ENCODE assay signal across 12 cellular contexts in the genomic region with DNA sequence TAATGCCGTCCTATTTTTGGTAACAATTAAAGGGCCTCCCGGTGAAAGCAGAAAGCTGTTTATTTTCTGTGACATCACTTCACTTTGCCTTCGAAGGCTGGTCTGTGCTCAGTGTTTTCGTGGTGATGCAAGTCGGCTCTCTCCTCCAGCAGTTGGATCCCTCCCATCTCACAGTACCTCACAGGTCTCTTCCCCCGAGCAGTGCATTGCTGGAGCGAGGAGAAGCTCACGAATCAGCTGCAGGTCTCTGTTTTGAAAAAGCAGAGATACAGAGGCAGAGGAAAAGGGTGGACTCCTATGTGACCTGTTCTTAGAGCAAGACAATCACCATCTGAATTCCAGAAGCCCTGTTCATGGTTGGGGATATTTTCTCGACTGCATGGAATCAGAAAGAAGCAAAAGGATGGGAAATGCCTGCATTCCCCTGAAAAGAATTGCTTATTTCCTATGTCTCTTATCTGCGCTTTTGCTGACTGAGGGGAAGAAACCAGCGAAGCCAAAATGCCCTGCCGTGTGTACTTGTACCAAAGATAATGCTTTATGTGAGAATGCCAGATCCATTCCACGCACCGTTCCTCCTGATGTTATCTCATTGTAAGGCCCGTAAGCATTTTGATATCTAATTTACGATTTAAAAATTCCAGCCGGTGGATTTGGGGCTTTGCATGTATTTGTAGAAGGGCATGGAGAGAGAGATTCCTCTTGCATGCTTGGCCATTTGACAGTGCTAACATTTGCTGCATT. TPM values are rescaled to one million over a fixed set of nuclear protein-coding genes. Genes with fewer than 3 reads are reported as not detected.
DNase-seq lines count a peak whose midpoint lies in the region; ATAC-seq and TF ChIP-seq lines count a peak whose summit lies in the region.
"Had no signal": no experiment of that assay in that cellular context is flagged by ENCODE, and none has a peak within 500 bp of the region (broad histone marks: within the 10 kb centered on the region; RNA-seq: fewer than 3 reads in every experiment).

Gene LGI1, plus strand, starts transcription at position 171 of the 744 bp plus-strand sequence. Its CDS starts 209 bp downstream, at position 380.

- no peaks in the 10 kb centered on the region for H3K79me2 ChIP-seq in Karpas-422 (ENCODE audit: low read length)

- peaks cover 12 to 20% of the 10 kb centered on the region in 2 donors for H3K4me1 ChIP-seq in neuronal stem cell (ENCODE audit: control insufficient read depth in 2 of 2, insufficient read depth in 1 of 2, low read depth in 1 of 2, low read length in 2 of 2)
- H3K4me1 ChIP-seq in Karpas-422 (ENCODE audit: low read length) = no peaks in the 10 kb centered on the region
- H3K4me1 ChIP-seq: adrenal gland had no signal

- POLR2A ChIA-PET in AG04449 (lab: Yijun Ruan, JAX) = no interaction called here

- peak within 1 kb of the TSS; percentile 60 for H2AFZ ChIP-seq in neuronal stem cell (ENCODE audit: low read length)
- H2AFZ ChIP-seq in Karpas-422 (ENCODE audit: low read length) = no peak within 1 kb of the TSS

- H2BK15ac ChIP-seq in neuronal stem cell (ENCODE audit: low read length) = no peak within 1 kb of the TSS

- no peak within 1 kb of the TSS for H3K27ac ChIP-seq in neuronal stem cell (replicated peaks; ENCODE audit: low read length)
- H3K27ac ChIP-seq in Karpas-422 (ENCODE audit: low read length) = no peak within 1 kb of the TSS
- H3K27ac ChIP-seq: adrenal gland had no signal

- H2BK120ac ChIP-seq in neuronal stem cell (ENCODE audit: low read depth, low read length) = no peak within 1 kb of the TSS

- no peak within 1 kb of the TSS for H4K91ac ChIP-seq in neuronal stem cell (ENCODE audit: low read depth, low read length, poor library complexity)

- no peak for TF ChIP-seq CTCF in AG04449 (IDR thresholded peaks at IDR 0.05; ENCODE audit: insufficient read depth, low read length, missing control alignments)

- H3K4ac ChIP-seq in neuronal stem cell (ENCODE audit: low read length) = no peak within 1 kb of the TSS

- H2BK5ac ChIP-seq in neuronal stem cell (ENCODE audit: low read length) = no peak within 1 kb of the TSS

- CTCF ChIA-PET in AG04449 (lab: Yijun Ruan, JAX) = interaction anchor here (1.1 to 1.7 kb wide), 3 partner anchors 9 to 55 kb away, joined by 3 to 5 read pairs (median 3); no protein-coding TSS in a partner anchor

- no peaks in the 10 kb centered on the region for H4K20me1 ChIP-seq in Karpas-422 (ENCODE audit: insufficient read depth, low read depth, low read length)

- H3K79me1 ChIP-seq in neuronal stem cell (ENCODE audit: low read depth, low read length) = no peaks in the 10 kb centered on the region

- H3K9me3 ChIP-seq in neuronal stem cell (replicated peaks in 1 of 2; ENCODE audit: control insufficient read depth in 2 of 2, insufficient read depth in 1 of 2, low read depth in 1 of 2, low read length in 2 of 2) = no peaks in the 10 kb centered on the region
- H3K9me3 ChIP-seq in Karpas-422 (ENCODE audit: low read length) = no peaks in the 10 kb centered on the region
- H3K9me3 ChIP-seq: adrenal gland had no signal

- H2BK12ac ChIP-seq in neuronal stem cell (ENCODE audit: low read length) = no peak within 1 kb of the TSS

- H3K14ac ChIP-seq in neuronal stem cell (ENCODE audit: low read length) = no peak within 1 kb of the TSS

- no peak for DNase-seq in AG04449 (ENCODE audit: low read depth, low spot score)
- DNase-seq in fibroblast of peridontal ligament (ENCODE audit: extremely low read depth) = peak; percentile 19
- no peak for DNase-seq in neuronal stem cell (ENCODE audit: low spot score)
- no peak for DNase-seq in NCI-H2196 treated with DMSO at 0.1 percent for 48 hours (lab: John Stamatoyannopoulos, UW; ENCODE audit: unreplicated experiment)
- DNase-seq in GM19240 (ENCODE audit: insufficient read length, low spot score) = no peak
- DNase-seq in activated effector memory CD4-positive, alpha-beta T cell treated with anti-CD3 and anti-CD28 coated beads, Interleukin-2, amount 50 U/mL, for 16 hours = no peak
- DNase-seq in Karpas-422 = no peak
- DNase-seq: activated CD4-positive, alpha-beta memory T cell treated with anti-CD3 and anti-CD28 coated beads, Interleukin-2, amount 10 ng/mL, durations not matched to agents 7 days and 5 days; naive B cell had no signal

- H2AK5ac ChIP-seq in neuronal stem cell (ENCODE audit: low read depth, low read length) = no peak within 1 kb of the TSS

- peak within 1 kb of the TSS; percentile 54 for H3K18ac ChIP-seq in neuronal stem cell (ENCODE audit: low read length)

- no peak within 1 kb of the TSS for H4K8ac ChIP-seq in neuronal stem cell (ENCODE audit: low read depth, low read length)

- H3K36me3 ChIP-seq in neuronal stem cell (replicated peaks in 1 of 2; ENCODE audit: control insufficient read depth in 2 of 2, insufficient read depth in 2 of 2, low read length in 2 of 2) = no peaks in the 10 kb centered on the region
- H3K36me3 ChIP-seq in Karpas-422 (ENCODE audit: insufficient read depth, low read length) = no peaks in the 10 kb centered on the region
- H3K36me3 ChIP-seq: adrenal gland had no signal

- no peaks in the 10 kb centered on the region for H3K9me2 ChIP-seq in Karpas-422 (replicated peaks; ENCODE audit: insufficient read depth, low read length)

- H3K9ac ChIP-seq in neuronal stem cell (ENCODE audit: low read depth, low read length, poor library complexity) (no peak within 1 kb of the TSS), Karpas-422 (ENCODE audit: low read length) (no peak within 1 kb of the TSS)

- H3K27me3 ChIP-seq in neuronal stem cell (ENCODE audit: control insufficient read depth in 3 of 3, insufficient read depth in 3 of 3, low read depth in 1 of 3, low read length in 3 of 3) (peaks cover 0 to 4% (median 0%) of the 10 kb centered on the region in 3 experiments), Karpas-422 (ENCODE audit: low read length) (no peaks in the 10 kb centered on the region)
- H3K27me3 ChIP-seq: adrenal gland had no signal

- no peak within 1 kb of the TSS for H3K23ac ChIP-seq in neuronal stem cell (ENCODE audit: low read depth, low read length, poor library complexity)

- no peak within 1 kb of the TSS for H3K4me2 ChIP-seq in neuronal stem cell (ENCODE audit: insufficient read depth, low read length, poor library complexity, severe bottlenecking)
- no peak within 1 kb of the TSS for H3K4me2 ChIP-seq in Karpas-422 (ENCODE audit: low read depth, low read length, poor library complexity, severe bottlenecking)

- ATAC-seq in SK-N-SH treated with all-trans-retinoic acid at 6 μM for 48 hours = peak; percentile 62

- H3K4me3 ChIP-seq in AG04449 (ENCODE audit: low read depth, low read length) (peak within 1 kb of the TSS; percentile 4), neuronal stem cell (ENCODE audit: low read length in 2 of 2) (peak within 1 kb of the TSS; percentile 10 to 23), Karpas-422 (ENCODE audit: low read length) (no peak within 1 kb of the TSS)

- WGBS in neuronal stem cell (ENCODE audit: extremely low coverage in 2 of 2, insufficient read length in 2 of 2, insufficient replicate concordance in 1 of 2), 2 donors = no CpG with 5 or more reads among the region's 17 CpGs

TF ChIP-seq in SK-N-SH treated with all-trans-retinoic acid at 6 μM for 48 hours, 23 proteins besides CTCF, POLR2A, EP300 and RAD21 (continues in another document):
- TF ChIP-seq CSDC2 (CRISPR knock-in tag; IDR thresholded peaks at IDR 0.05) = no peak
- no peak for TF ChIP-seq CREB5 (CRISPR knock-in tag; IDR thresholded peaks at IDR 0.05; ENCODE audit: low read depth)
- no peak for TF ChIP-seq TCF4 (CRISPR knock-in tag; IDR thresholded peaks at IDR 0.05; ENCODE audit: borderline replicate concordance)
- TF ChIP-seq BACH2 (CRISPR knock-in tag; IDR thresholded peaks at IDR 0.05; ENCODE audit: borderline replicate concordance) = no peak
- no peak for TF ChIP-seq ZFP30 (CRISPR knock-in tag; IDR thresholded peaks at IDR 0.05)
- TF ChIP-seq CSRNP3 (CRISPR knock-in tag; IDR thresholded peaks at IDR 0.05) = no peak
- no peak for TF ChIP-seq TOX (CRISPR knock-in tag; IDR thresholded peaks at IDR 0.05; ENCODE audit: borderline replicate concordance)
- TF ChIP-seq GLIS3 (CRISPR knock-in tag; IDR thresholded peaks at IDR 0.05) = no peak
- TF ChIP-seq RARB (CRISPR knock-in tag; IDR thresholded peaks at IDR 0.05) = no peak

RNA-seq across cellular contexts. Expression of gene LGI1, which starts in this region (rescaled TPM):
- 10.8 TPM for polyA plus RNA-seq in neuronal stem cell (2013, experiment 1 of 2)
- polyA plus RNA-seq in neuronal stem cell (2013, experiment 2 of 2) = 9.5 TPM
- not detected in 2 replicates for total RNA-seq in Karpas-422 (2014; rRNA removed; shearing (Covaris generic); ENCODE audit: low replicate concordance)
- total RNA-seq: activated CD4-positive, alpha-beta memory T cell treated with anti-CD3 and anti-CD28 coated beads, Interleukin-2, amount 10 ng/mL, durations not matched to agents 7 days and 5 days; glomerular endothelial cell had no signal
